In the genomic region with DNA sequence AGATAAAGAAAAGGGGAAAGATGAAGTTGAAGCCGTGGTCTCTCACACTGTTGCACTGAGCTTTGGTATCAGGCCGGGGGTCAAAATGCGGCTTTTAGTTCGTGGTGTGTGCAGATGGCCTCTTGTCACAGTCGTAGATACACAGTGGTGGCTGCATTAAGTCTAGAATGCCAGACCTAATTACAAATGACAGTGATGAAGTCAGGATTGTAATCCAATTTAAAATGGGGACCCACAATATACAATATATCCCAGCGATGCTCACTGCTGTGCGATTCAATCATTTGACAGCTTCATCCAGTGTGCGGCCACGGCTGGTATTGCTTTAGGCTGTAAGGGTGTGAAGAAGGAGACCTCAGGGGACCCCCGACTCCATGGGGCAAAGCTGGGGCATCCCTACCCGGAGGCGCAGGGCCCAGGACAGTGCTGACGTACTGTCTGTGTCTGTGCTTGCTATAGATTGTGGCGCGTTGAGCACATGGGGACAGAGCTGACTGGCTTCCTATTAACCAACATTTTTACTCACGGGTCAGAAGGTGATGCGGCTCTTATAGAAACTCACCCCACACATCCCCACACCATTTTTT, we compare ENCODE assay signal across 27 cellular contexts.
DNase-seq lines count a peak whose midpoint lies in the region; FAIRE-seq and TF ChIP-seq lines count a peak whose summit lies in the region.
"Had no signal": no experiment of that assay in that cellular context is flagged by ENCODE, and none has a peak within 500 bp of the region (broad histone marks: within the 10 kb centered on the region; RNA-seq: fewer than 3 reads in every experiment).

No MANE protein-coding gene starts in this region.

- H3K4me3 Mint-ChIP-seq in brain (peak overlapping the region in 1 of 5 experiments; percentile 48), nephron progenitor cell (no peak overlapping the region)
- H3K4me3 Mint-ChIP-seq in activated T-helper 1 cell treated with anti-CD3 and anti-CD28 coated beads, Interleukin-12 subunit alpha, Interleukin-12 subunit beta, Interleukin-2, Interleukin-4 antibody, amounts not matched to agents 30 ng/mL and 10 ng/mL and 1 ng/mL, durations not matched to agents 14 hours and 24 hours and 36 hours: no peak overlapping the region
- H3K4me3 Mint-ChIP-seq: T-helper 1 cell treated with Interleukin-12 subunit alpha and Interleukin-12 subunit beta and Interleukin-4 antibody, amounts not matched to agents 30 μg/mL and 1 μg/mL, for 36 hours had no signal

- H3K9me3 Mint-ChIP-seq in brain (peaks cover 0 to 12% (median 0%) of the 10 kb centered on the region in 5 experiments), nephron progenitor cell (no peaks in the 10 kb centered on the region)
- peaks cover 11% of the 10 kb centered on the region for H3K9me3 Mint-ChIP-seq in activated T-helper 1 cell treated with anti-CD3 and anti-CD28 coated beads, Interleukin-12 subunit alpha, Interleukin-12 subunit beta, Interleukin-2, Interleukin-4 antibody, amounts not matched to agents 30 ng/mL and 10 ng/mL and 1 ng/mL, durations not matched to agents 14 hours and 24 hours and 36 hours

- no peak for FAIRE-seq in GM12892 (lab: Jason Lieb, UNC)
- FAIRE-seq: A204.1, GM18507, H54, islet of Langerhans had no signal

- intact Hi-C loops in activated T-helper 1 cell treated with anti-CD3 and anti-CD28 coated beads, Interleukin-12 subunit alpha, Interleukin-12 subunit beta, Interleukin-2, Interleukin-4 antibody, amounts not matched to agents 30 ng/mL and 10 ng/mL and 1 ng/mL, durations not matched to agents 14 hours and 24 hours and 36 hours (cut with micrococcal nuclease): no loop called here

- H3K27ac Mint-ChIP-seq in brain (peak overlapping the region in 3 of 5 experiments; percentile 68 to 92 (median 74)), nephron progenitor cell (peak overlapping the region; percentile 57)
- H3K27ac Mint-ChIP-seq in activated T-helper 1 cell treated with anti-CD3 and anti-CD28 coated beads, Interleukin-12 subunit alpha, Interleukin-12 subunit beta, Interleukin-2, Interleukin-4 antibody, amounts not matched to agents 30 ng/mL and 10 ng/mL and 1 ng/mL, durations not matched to agents 14 hours and 24 hours and 36 hours: no peak overlapping the region
- H3K27ac Mint-ChIP-seq: T-helper 1 cell treated with Interleukin-12 subunit alpha and Interleukin-12 subunit beta and Interleukin-4 antibody, amounts not matched to agents 30 μg/mL and 1 μg/mL, for 36 hours had no signal

- H3K4me1 Mint-ChIP-seq in brain (peaks cover 26% of the 10 kb centered on the region), nephron progenitor cell (peaks cover 71% of the 10 kb centered on the region)
- no peaks in the 10 kb centered on the region for H3K4me1 Mint-ChIP-seq in activated T-helper 1 cell treated with anti-CD3 and anti-CD28 coated beads, Interleukin-12 subunit alpha, Interleukin-12 subunit beta, Interleukin-2, Interleukin-4 antibody, amounts not matched to agents 30 ng/mL and 10 ng/mL and 1 ng/mL, durations not matched to agents 14 hours and 24 hours and 36 hours (ENCODE audit: low read depth)

- DNase-seq in SKM-1 treated with dmso at 0.1 percent for 144 hours (lab: John Stamatoyannopoulos, UW; ENCODE audit: unreplicated experiment) (peak; percentile 42), SKM-1 (lab: John Stamatoyannopoulos, UW; ENCODE audit: unreplicated experiment) (no peak), nephron progenitor cell (no peak), GM12892 (ENCODE audit: insufficient read length) (no peak)
- no peak for DNase-seq in activated effector memory CD4-positive, alpha-beta T cell treated with Interleukin-2 at 50 U/mL for 16 hours
- DNase-seq in activated T-helper 1 cell treated with anti-CD3 and anti-CD28 coated beads, Interleukin-12 subunit alpha, Interleukin-12 subunit beta, Interleukin-2, Interleukin-4 antibody, amounts not matched to agents 30 ng/mL and 10 ng/mL and 1 ng/mL, durations not matched to agents 14 hours and 24 hours and 36 hours (ENCODE audit: low spot score): no peak
- DNase-seq in central memory CD4-positive, alpha-beta T cell: no peak
- DNase-seq: activated CD8-positive, alpha-beta memory T cell treated with anti-CD3 and anti-CD28 coated beads for 24 hours; activated naive CD4-positive, alpha-beta T cell; activated T-cell treated with anti-CD3 and anti-CD28 coated beads, Interleukin-2, amount 50 U/mL, for 1 hour; DMS53; gastrocnemius medialis; GDM1; Kasumi-1; left ventricle myocardium superior; NCI-H1092 treated with DMSO at 0.1 percent for 48 hours; NCI-H1930; SHP77; sigmoid colon; stimulated activated CD4-positive, alpha-beta T cell treated with anti-CD3 and anti-CD28 coated beads, Interleukin-15, amount 100 ng/mL, for 24 hours; stomach had no signal

- H3K27me3 Mint-ChIP-seq in brain: no peaks in the 10 kb centered on the region
- H3K27me3 Mint-ChIP-seq in nephron progenitor cell (ENCODE audit: low read depth, poor library complexity): peaks cover 12% of the 10 kb centered on the region
- H3K27me3 Mint-ChIP-seq in activated T-helper 1 cell treated with anti-CD3 and anti-CD28 coated beads, Interleukin-12 subunit alpha, Interleukin-12 subunit beta, Interleukin-2, Interleukin-4 antibody, amounts not matched to agents 30 ng/mL and 10 ng/mL and 1 ng/mL, durations not matched to agents 14 hours and 24 hours and 36 hours (ENCODE audit: insufficient read depth): peaks cover 6% of the 10 kb centered on the region

- TF ChIP-seq POLR2A in GM12892 (IDR thresholded peaks at IDR 0.05; ENCODE audit: low read depth, low read length): no peak

- TF ChIP-seq CTCF in brain (conservative IDR thresholded peaks at IDR 0.05) (no peak), nephron progenitor cell (IDR thresholded peaks at IDR 0.05) (no peak)

- H3K36me3 Mint-ChIP-seq in brain (no peaks in the 10 kb centered on the region), nephron progenitor cell (ENCODE audit: low read depth) (no peaks in the 10 kb centered on the region)
- no peaks in the 10 kb centered on the region for H3K36me3 Mint-ChIP-seq in activated T-helper 1 cell treated with anti-CD3 and anti-CD28 coated beads, Interleukin-12 subunit alpha, Interleukin-12 subunit beta, Interleukin-2, Interleukin-4 antibody, amounts not matched to agents 30 ng/mL and 10 ng/mL and 1 ng/mL, durations not matched to agents 14 hours and 24 hours and 36 hours (ENCODE audit: low read depth)
